In genomic region chr9:133171161-133171955, GRCh38 we compare ENCODE assay signal across 2 cellular contexts.
TF ChIP-seq lines count a peak whose summit lies in the region.

No MANE protein-coding gene starts in this region.

TF ChIP-seq in IMR-90, 13 proteins besides CTCF, POLR2A, EP300 and RAD21:
- TF ChIP-seq SMC3 (IDR thresholded peaks at IDR 0.05; ENCODE audit: low read depth, low read length) (no peak), MAZ (IDR thresholded peaks at IDR 0.05; ENCODE audit: borderline replicate concordance, low read depth, low read length) (no peak), MAFK (IDR thresholded peaks at IDR 0.05; ENCODE audit: low read depth, low read length) (no peak)

TF ChIP-seq in GM12878, 131 proteins besides CTCF, POLR2A, EP300 and RAD21:
- no peak for TF ChIP-seq SREBF2 (IDR thresholded peaks at IDR 0.05; ENCODE audit: low read length)
- no peak for TF ChIP-seq IKZF1 (conservative IDR thresholded peaks at IDR 0.05)
- TF ChIP-seq, protein P1, sequence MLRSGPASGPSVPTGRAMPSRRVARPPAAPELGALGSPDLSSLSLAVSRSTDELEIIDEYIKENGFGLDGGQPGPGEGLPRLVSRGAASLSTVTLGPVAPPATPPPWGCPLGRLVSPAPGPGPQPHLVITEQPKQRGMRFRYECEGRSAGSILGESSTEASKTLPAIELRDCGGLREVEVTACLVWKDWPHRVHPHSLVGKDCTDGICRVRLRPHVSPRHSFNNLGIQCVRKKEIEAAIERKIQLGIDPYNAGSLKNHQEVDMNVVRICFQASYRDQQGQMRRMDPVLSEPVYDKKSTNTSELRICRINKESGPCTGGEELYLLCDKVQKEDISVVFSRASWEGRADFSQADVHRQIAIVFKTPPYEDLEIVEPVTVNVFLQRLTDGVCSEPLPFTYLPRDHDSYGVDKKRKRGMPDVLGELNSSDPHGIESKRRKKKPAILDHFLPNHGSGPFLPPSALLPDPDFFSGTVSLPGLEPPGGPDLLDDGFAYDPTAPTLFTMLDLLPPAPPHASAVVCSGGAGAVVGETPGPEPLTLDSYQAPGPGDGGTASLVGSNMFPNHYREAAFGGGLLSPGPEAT (IDR thresholded peaks at IDR 0.05; ENCODE audit: low read depth): no peak
- no peak for TF ChIP-seq SUZ12 (IDR thresholded peaks at IDR 0.05; ENCODE audit: unreplicated experiment)
- no peak for TF ChIP-seq RAD51 (IDR thresholded peaks at IDR 0.05)
- no peak for TF ChIP-seq MLLT1 (IDR thresholded peaks at IDR 0.05)
- no peak for TF ChIP-seq RELA (IDR thresholded peaks at IDR 0.05; ENCODE audit: borderline replicate concordance, partially characterized antibody)
- no peak for TF ChIP-seq POU2F2 (IDR thresholded peaks at IDR 0.05; ENCODE audit: borderline replicate concordance, low read depth, low read length)
- no peak for TF ChIP-seq TAF1 (IDR thresholded peaks at IDR 0.05; ENCODE audit: borderline replicate concordance, low read depth, low read length)
TF ChIP-seq in GM12878: peak in this region for 0.
